ENCODE assay signal across 9 cellular contexts in genomic region chr14:73718742-73719251, GRCh38. TPM values are rescaled to one million over a fixed set of nuclear protein-coding genes. Genes with fewer than 3 reads are reported as not detected.
A peak's percentile ranks its signal among the peaks of the same experiment; 100 is the strongest.
DNase-seq lines count a peak whose midpoint lies in the region; ATAC-seq and TF ChIP-seq lines count a peak whose summit lies in the region.
"Had no signal": no experiment of that assay in that cellular context is flagged by ENCODE, and none has a peak within 500 bp of the region (broad histone marks: within the 10 kb centered on the region; RNA-seq: fewer than 3 reads in every experiment).

No MANE protein-coding gene starts in this region.

- H3K4me1 Mint-ChIP-seq in natural killer cell (peaks cover 1 to 5% of the 10 kb centered on the region in 2 donors), T-cell (peaks cover under 1 to 11% (median 10%) of the 10 kb centered on the region in 3 donors)
- peaks cover 0 to 10% of the 10 kb centered on the region in 2 donors for H3K4me1 Mint-ChIP-seq in natural killer cell treated with Interleukin-12 subunit alpha and Interleukin-12 subunit beta and Interleukin-15 and Interleukin-18, amount 100 ng/mL, for 72 hours (ENCODE audit: low read depth in 2 of 2)

- POLR2A ChIA-PET in T-cell (lab: Charles Lee) = no interaction called here

- H3K4me1 ChIP-seq in right cardiac atrium (ENCODE audit: control insufficient read depth, insufficient read depth, low read length) (no peaks in the 10 kb centered on the region), vagina (peaks cover 33% of the 10 kb centered on the region)

- no peak for TF ChIP-seq POLR2A in vagina (IDR thresholded peaks at IDR 0.05)

- ATAC-seq in natural killer cell (no peak), right cardiac atrium (no peak), T-cell (replicated peaks in 1 of 4) (no peak), sciatic nerve (no peak)
- ATAC-seq in natural killer cell treated with Interleukin-12 subunit alpha and Interleukin-12 subunit beta and Interleukin-15 and Interleukin-18, amount 100 ng/mL, for 72 hours = no peak

- H3K27me3 ChIP-seq in right cardiac atrium (ENCODE audit: control insufficient read depth, insufficient read depth) = no peaks in the 10 kb centered on the region
- H3K27me3 ChIP-seq in vagina = no peaks in the 10 kb centered on the region

- intact Hi-C loops in natural killer cell (cut with micrococcal nuclease) = no loop called here
- intact Hi-C loops in right cardiac atrium (cut with DNase I) = no loop called here
- intact Hi-C loops in vagina (cut with DNase I) = loop anchor here (10.0 kb wide), 1 partner anchor 74 kb away; the partner anchor contains the start of gene DNAL1
- intact Hi-C loops in sciatic nerve (cut with DNase I) = no loop called here

- peak overlapping the region; percentile 22 to 41 for H3K27ac Mint-ChIP-seq in natural killer cell
- H3K27ac Mint-ChIP-seq in natural killer cell treated with Interleukin-12 subunit alpha and Interleukin-12 subunit beta and Interleukin-15 and Interleukin-18, amount 100 ng/mL, for 72 hours = no peak overlapping the region
- no peak overlapping the region for H3K27ac Mint-ChIP-seq in T-cell

- no peaks in the 10 kb centered on the region for H3K9me3 Mint-ChIP-seq in natural killer cell
- no peaks in the 10 kb centered on the region for H3K9me3 Mint-ChIP-seq in natural killer cell treated with Interleukin-12 subunit alpha and Interleukin-12 subunit beta and Interleukin-15 and Interleukin-18, amount 100 ng/mL, for 72 hours
- H3K9me3 Mint-ChIP-seq in T-cell = no peaks in the 10 kb centered on the region

- H3K36me3 Mint-ChIP-seq in natural killer cell (peaks cover 10% of the 10 kb centered on the region), T-cell (peaks cover 34% of the 10 kb centered on the region)
- H3K36me3 Mint-ChIP-seq in natural killer cell treated with Interleukin-12 subunit alpha and Interleukin-12 subunit beta and Interleukin-15 and Interleukin-18, amount 100 ng/mL, for 72 hours = peaks cover 16% of the 10 kb centered on the region

- peaks cover 0 to 49% of the 10 kb centered on the region in 2 donors for H3K36me3 ChIP-seq in vagina

- H3K4me3 ChIP-seq in right cardiac atrium (ENCODE audit: low read length) (peak overlapping the region; percentile 16), vagina (peak overlapping the region in 1 of 2 donors; percentile 33)

- H3K27ac ChIP-seq in right cardiac atrium (ENCODE audit: low read length) (peak overlapping the region; percentile 78), vagina (peak overlapping the region; percentile 64)

- TF ChIP-seq CTCF in natural killer cell (IDR thresholded peaks at IDR 0.05) = no peak
- TF ChIP-seq CTCF in vagina (IDR thresholded peaks at IDR 0.05) = no peak

- WGBS in right cardiac atrium = 68% methylated on average over 41 of the region's 41 CpGs

- DNase-seq in natural killer cell = no peak
- no peak for DNase-seq in natural killer cell treated with Interleukin-12 subunit alpha and Interleukin-12 subunit beta and Interleukin-15 and Interleukin-18, amount 100 ng/mL, for 72 hours (ENCODE audit: low spot score)
- peak; percentile 43 to 69 (median 56) for DNase-seq in right cardiac atrium
- DNase-seq in occipital lobe (lab: John Stamatoyannopoulos, UW) = peak; percentile 66
- DNase-seq in vagina (ENCODE audit: extremely low spot score in 2 of 2) = no peak
- DNase-seq in T-cell = no peak
- DNase-seq in sciatic nerve (ENCODE audit: low spot score) = no peak
- DNase-seq in NCI-H187 treated with DMSO at 0.1 percent for 48 hours (lab: John Stamatoyannopoulos, UW) = no peak
- DNase-seq: activated CD4-positive, CD25-positive, alpha-beta regulatory T cell had no signal

- H3K27me3 Mint-ChIP-seq in natural killer cell (ENCODE audit: low read depth in 2 of 2) (no peaks in the 10 kb centered on the region), T-cell (no peaks in the 10 kb centered on the region)
- no peaks in the 10 kb centered on the region for H3K27me3 Mint-ChIP-seq in natural killer cell treated with Interleukin-12 subunit alpha and Interleukin-12 subunit beta and Interleukin-15 and Interleukin-18, amount 100 ng/mL, for 72 hours

- H3K4me3 Mint-ChIP-seq in natural killer cell = no peak overlapping the region
- no peak overlapping the region for H3K4me3 Mint-ChIP-seq in natural killer cell treated with Interleukin-12 subunit alpha and Interleukin-12 subunit beta and Interleukin-15 and Interleukin-18, amount 100 ng/mL, for 72 hours
- H3K4me3 Mint-ChIP-seq in T-cell = no peak overlapping the region

- H3K9me3 ChIP-seq in right cardiac atrium (ENCODE audit: control insufficient read depth, low read length) (no peaks in the 10 kb centered on the region), vagina (no peaks in the 10 kb centered on the region)

- CTCF ChIA-PET in T-cell (lab: Charles Lee) = interaction anchor here in 1 of 2 donors (1.3 kb wide), 1 partner anchor 10 kb away, joined by 6 read pairs; no protein-coding TSS in a partner anchor

RNA-seq across cellular contexts. Expression of gene PNMA1, which starts 4.6 kb away (rescaled TPM):
- total RNA-seq in natural killer cell = 10 to 100 TPM; 26.0 to 32.3 (median 28.9) TPM
- total RNA-seq in natural killer cell treated with Interleukin-12 subunit alpha and Interleukin-12 subunit beta and Interleukin-15 and Interleukin-18, amount 100 ng/mL, for 72 hours = 10 to 100 TPM; 18.9 to 32.2 TPM
- total RNA-seq in right cardiac atrium = 10 to 100 TPM; 25.6 to 36.3 (median 30.0) TPM
- polyA plus RNA-seq in right cardiac atrium = 18.0 TPM
- total RNA-seq in occipital lobe = 76.1 TPM
- total RNA-seq in vagina = 35.4 TPM
- 10 to 100 TPM; 36.2 to 57.9 (median 53.4) TPM for total RNA-seq in T-cell
- 46.1 TPM for total RNA-seq in sciatic nerve

Comparison
In these comparisons a context has a peak if more than half of its experiments do, and no peak if none do; other contexts are left out.
1. H3K27ac Mint-ChIP-seq: peak in natural killer cell (2 of 2); none in natural killer cell treated with Interleukin-12 subunit alpha and Interleukin-12 subunit beta and Interleukin-15 and Interleukin-18, amount 100 ng/mL, for 72 hours (0 of 2) and T-cell (0 of 2).
2. DNase-seq: peak in right cardiac atrium (3 of 3) and occipital lobe (single experiment); none in natural killer cell (single experiment), natural killer cell treated with Interleukin-12 subunit alpha and Interleukin-12 subunit beta and Interleukin-15 and Interleukin-18, amount 100 ng/mL, for 72 hours (single experiment), vagina (0 of 2), T-cell (0 of 34), sciatic nerve (single experiment) and NCI-H187 treated with DMSO at 0.1 percent for 48 hours (single experiment).